21 cellular contexts compared by ENCODE assay signal in the genomic region with DNA sequence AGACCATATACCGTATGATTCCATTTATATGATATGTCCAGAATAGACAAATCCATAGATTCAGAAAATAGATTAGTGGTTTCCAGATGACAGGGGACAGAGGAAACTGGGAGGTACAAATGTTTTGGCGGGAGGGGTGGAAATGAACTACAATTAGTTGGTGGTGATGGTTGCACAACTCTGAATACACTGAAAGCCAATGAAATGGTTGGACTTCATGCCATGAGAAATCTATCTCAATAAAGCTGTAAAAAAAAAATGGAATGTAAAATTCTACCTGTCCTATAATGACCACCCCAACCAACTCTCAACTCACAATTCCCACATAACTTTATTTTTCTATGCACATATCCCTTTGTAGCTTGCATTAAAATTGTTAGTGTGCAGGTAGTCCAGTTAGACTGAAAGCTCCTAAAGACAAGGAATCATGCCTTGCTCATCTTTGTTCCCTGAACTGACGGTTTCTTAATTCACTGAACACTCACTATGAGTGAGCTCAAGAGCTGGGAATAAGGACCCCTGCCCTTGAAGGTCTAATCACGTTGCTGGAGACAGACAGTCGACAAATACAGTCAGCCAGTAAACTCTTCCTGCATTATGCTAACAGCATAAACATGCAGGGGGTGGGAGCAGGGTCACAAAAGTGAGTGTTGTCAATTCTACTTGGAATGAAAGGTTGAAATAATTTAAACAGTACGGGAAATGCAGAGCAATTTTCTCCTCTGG. TPM values are rescaled to one million over a fixed set of nuclear protein-coding genes. Genes with fewer than 3 reads are reported as not detected.
DNase-seq lines count a peak whose midpoint lies in the region; ATAC-seq and TF ChIP-seq lines count a peak whose summit lies in the region.
"Had no signal": no experiment of that assay in that cellular context is flagged by ENCODE, and none has a peak within 500 bp of the region (broad histone marks: within the 10 kb centered on the region; RNA-seq: fewer than 3 reads in every experiment).

No MANE protein-coding gene starts in this region.

- DNase-seq in CD8-positive, alpha-beta T cell = no peak
- DNase-seq in NCI-H2227 (lab: John Stamatoyannopoulos, UW; ENCODE audit: unreplicated experiment) (peak; percentile 59), inferior parietal cortex (ENCODE audit: extremely low spot score) (peak; percentile 29), progenitor cell of endocrine pancreas (ENCODE audit: low spot score, unreplicated experiment) (no peak), mucosa of gallbladder (ENCODE audit: low spot score) (no peak), HPDE6-E6E7 (ENCODE audit: extremely low spot score) (no peak)
- DNase-seq: activated CD8-positive, alpha-beta memory T cell treated with anti-CD3 and anti-CD28 coated beads, Interleukin-2, amount 10 ng/mL, durations not matched to agents 7 days and 5 days; activated gamma-delta T cell; cerebellar nuclear complex; DMS 273 treated with DMSO at 0.1 percent for 48 hours; GF-D8; GOT3; NCI-H226; NK-92 treated with Interleukin-12 subunit alpha and Interleukin-12 subunit beta, amount 100 ng/mL, for 24 hours; stimulated activated naive B cell treated with anti-CD40 and anti-IgM and Interleukin-4, amounts not matched to agents 10 μg/mL and 1 μg/mL and 100 μg/mL, for 72 hours; tibial artery had no signal

- H3K4me3 Mint-ChIP-seq in CD8-positive, alpha-beta T cell = peak overlapping the region; percentile 30
- H3K4me3 Mint-ChIP-seq in progenitor cell of endocrine pancreas (ENCODE audit: low read depth) = peak overlapping the region; percentile 92
- H3K4me3 Mint-ChIP-seq: activated CD4-positive, alpha-beta T cell treated with anti-CD3 and anti-CD28 coated beads for 36 hours; activated CD8-positive, alpha-beta memory T cell treated with anti-CD3 and anti-CD28 coated beads, Interleukin-2, amount 10 ng/mL, durations not matched to agents 7 days and 5 days had no signal

- peaks cover 24% of the 10 kb centered on the region for H3K4me1 Mint-ChIP-seq in CD8-positive, alpha-beta T cell (ENCODE audit: low read depth)
- H3K4me1 Mint-ChIP-seq in progenitor cell of endocrine pancreas (ENCODE audit: low read depth) = peaks cover 35% of the 10 kb centered on the region

- no peak overlapping the region for H3K4me3 ChIP-seq in CD8-positive, alpha-beta T cell (ENCODE audit: low read depth, low read length)

- H3K36me3 ChIP-seq in CD8-positive, alpha-beta T cell (ENCODE audit: insufficient read depth, low read length) = no peaks in the 10 kb centered on the region
- H3K36me3 ChIP-seq: gastroesophageal sphincter, tibial artery had no signal

- intact Hi-C loops in CD8-positive, alpha-beta T cell (cut with DNase I, micrococcal nuclease) = loop anchor here in 1 of 2 experiments (2.0 kb wide), 1 partner anchor 74 kb away; no protein-coding TSS in a partner anchor

- CTCF ChIA-PET in CD8-positive, alpha-beta T cell (lab: Charles Lee) = no interaction called here

- H3K27ac ChIP-seq in CD8-positive, alpha-beta T cell (ENCODE audit: low read depth, low read length) = no peak overlapping the region
- H3K27ac ChIP-seq: gastroesophageal sphincter, tibial artery had no signal

- no peaks in the 10 kb centered on the region for H3K9me3 ChIP-seq in CD8-positive, alpha-beta T cell (ENCODE audit: low read length)
- H3K9me3 ChIP-seq: gastroesophageal sphincter, tibial artery had no signal

- H3K36me3 Mint-ChIP-seq in CD8-positive, alpha-beta T cell = no peaks in the 10 kb centered on the region
- H3K36me3 Mint-ChIP-seq in progenitor cell of endocrine pancreas (ENCODE audit: insufficient read depth) = no peaks in the 10 kb centered on the region
- H3K36me3 Mint-ChIP-seq: activated CD8-positive, alpha-beta memory T cell treated with anti-CD3 and anti-CD28 coated beads, Interleukin-2, amount 10 ng/mL, durations not matched to agents 7 days and 5 days; stimulated activated naive B cell treated with anti-CD40 and anti-IgM and Interleukin-4, amounts not matched to agents 10 μg/mL and 1 μg/mL and 100 μg/mL, for 72 hours had no signal

- no peaks in the 10 kb centered on the region for H3K27me3 Mint-ChIP-seq in CD8-positive, alpha-beta T cell (ENCODE audit: low read depth)
- no peaks in the 10 kb centered on the region for H3K27me3 Mint-ChIP-seq in progenitor cell of endocrine pancreas

- no peak for TF ChIP-seq CTCF in CD8-positive, alpha-beta T cell (IDR thresholded peaks at IDR 0.05)
- no peak for TF ChIP-seq CTCF in progenitor cell of endocrine pancreas (IDR thresholded peaks at IDR 0.05; ENCODE audit: unreplicated experiment)

- H3K9me3 Mint-ChIP-seq in CD8-positive, alpha-beta T cell = no peaks in the 10 kb centered on the region
- H3K9me3 Mint-ChIP-seq in progenitor cell of endocrine pancreas (ENCODE audit: low read depth) = no peaks in the 10 kb centered on the region
- H3K9me3 Mint-ChIP-seq: stimulated activated naive B cell treated with anti-CD40 and anti-IgM and Interleukin-4, amounts not matched to agents 10 μg/mL and 1 μg/mL and 100 μg/mL, for 72 hours had no signal

- no peaks in the 10 kb centered on the region for H3K27me3 ChIP-seq in CD8-positive, alpha-beta T cell (ENCODE audit: insufficient read depth, low read length)
- H3K27me3 ChIP-seq: gastroesophageal sphincter, tibial artery had no signal

- H3K4me1 ChIP-seq in CD8-positive, alpha-beta T cell (ENCODE audit: insufficient read depth, low read length) = peaks cover 11% of the 10 kb centered on the region

- no peak for ATAC-seq in CD8-positive, alpha-beta T cell
- ATAC-seq in GM21717 (IDR thresholded peaks at IDR 0.05; ENCODE audit: unreplicated experiment) = no peak
- ATAC-seq: activated CD4-positive, alpha-beta T cell treated with anti-CD3 and anti-CD28 coated beads for 36 hours; activated CD8-positive, alpha-beta memory T cell treated with anti-CD3 and anti-CD28 coated beads, Interleukin-2, amount 10 ng/mL, durations not matched to agents 7 days and 5 days; esophagus mucosa; gastroesophageal sphincter; stimulated activated naive B cell treated with anti-CD40 and anti-IgM and Interleukin-4, amounts not matched to agents 10 μg/mL and 1 μg/mL and 100 μg/mL, for 72 hours had no signal

- no peak overlapping the region for H3K27ac Mint-ChIP-seq in CD8-positive, alpha-beta T cell
- peak overlapping the region; percentile 90 for H3K27ac Mint-ChIP-seq in progenitor cell of endocrine pancreas
- H3K27ac Mint-ChIP-seq: activated CD4-positive, alpha-beta T cell treated with anti-CD3 and anti-CD28 coated beads for 36 hours; activated CD8-positive, alpha-beta memory T cell treated with anti-CD3 and anti-CD28 coated beads, Interleukin-2, amount 10 ng/mL, durations not matched to agents 7 days and 5 days; stimulated activated naive B cell treated with anti-CD40 and anti-IgM and Interleukin-4, amounts not matched to agents 10 μg/mL and 1 μg/mL and 100 μg/mL, for 72 hours had no signal

- POLR2A ChIA-PET in CD8-positive, alpha-beta T cell (lab: Charles Lee) = no interaction called here

RNA-seq across cellular contexts. Expression of a gene that starts 1.4 kb away (rescaled TPM):
- not detected for total RNA-seq in CD8-positive, alpha-beta T cell
- total RNA-seq in progenitor cell of endocrine pancreas (22.2 and 28.2 TPM in 2 replicates), mucosa of gallbladder (33.8 TPM)
- total RNA-seq: activated CD8-positive, alpha-beta memory T cell treated with anti-CD3 and anti-CD28 coated beads, Interleukin-2, amount 10 ng/mL, durations not matched to agents 7 days and 5 days; esophagus mucosa; RPMI7951 had no signal

RNA-seq across cellular contexts. Expression of a gene that starts 46.3 kb away (rescaled TPM):
- 1 to 10 TPM; 4.1 to 6.1 TPM for total RNA-seq in CD8-positive, alpha-beta T cell
- total RNA-seq in progenitor cell of endocrine pancreas (49.4 and 57.6 TPM in 2 replicates), mucosa of gallbladder (35.1 TPM)

Comparison
In these comparisons a context has a peak if more than half of its experiments do, and no peak if none do; other contexts are left out.
1. DNase-seq: peak in NCI-H2227 (single experiment) and inferior parietal cortex (single experiment); none in CD8-positive, alpha-beta T cell (0 of 7), progenitor cell of endocrine pancreas (single experiment), mucosa of gallbladder (single experiment) and HPDE6-E6E7 (single experiment).
2. RNA of a gene that starts 1.4 kb away (total RNA-seq): 33.8 TPM in mucosa of gallbladder (single experiment) and 22.2 to 28.2 TPM in progenitor cell of endocrine pancreas; not detected in CD8-positive, alpha-beta T cell; every median in the first group is over 10 times any median in the second.